Comparison of ENCODE assay signal across 8 cellular contexts in the genomic region with DNA sequence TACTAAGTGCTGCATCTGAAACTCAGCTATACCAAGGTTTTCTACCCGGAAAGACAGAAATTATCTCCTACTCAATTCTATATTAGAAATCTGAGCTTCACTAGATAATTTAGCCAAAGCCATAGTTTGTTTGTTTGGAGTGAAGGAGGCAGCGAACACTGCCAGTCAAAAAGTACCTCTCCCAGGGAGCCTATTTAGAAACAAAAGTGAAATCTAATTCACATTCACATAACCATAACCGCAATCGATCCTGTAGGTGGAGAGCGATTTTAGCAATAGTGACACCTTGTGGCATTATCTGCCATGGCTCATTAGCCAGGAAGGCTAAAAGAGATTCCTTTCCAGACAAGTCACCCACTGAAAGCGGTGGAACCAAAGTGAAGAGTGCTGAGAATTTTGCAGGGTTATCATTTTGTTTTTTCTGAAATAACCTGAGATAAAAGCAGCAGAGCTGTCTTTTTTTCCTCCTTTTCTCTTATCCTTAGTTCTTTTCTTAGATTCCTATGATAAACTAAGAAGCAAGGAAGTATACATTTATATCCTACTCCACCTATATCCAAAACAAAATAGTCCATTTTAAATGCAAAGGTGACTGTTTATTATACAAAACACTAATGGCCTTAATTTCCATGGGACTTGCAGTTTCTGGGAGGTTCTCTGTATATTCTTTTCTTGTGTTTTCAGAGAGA.
A peak's percentile ranks its signal among the peaks of the same experiment; 100 is the strongest.
DNase-seq lines count a peak whose midpoint lies in the region; ATAC-seq and TF ChIP-seq lines count a peak whose summit lies in the region.

No MANE protein-coding gene starts in this region.

- H3K27ac Mint-ChIP-seq in central memory CD8-positive, alpha-beta T cell (ENCODE audit: low read depth): no peak overlapping the region

- H3K27me3 Mint-ChIP-seq in central memory CD8-positive, alpha-beta T cell: peaks cover 50% of the 10 kb centered on the region

- H3K4me3 Mint-ChIP-seq in central memory CD8-positive, alpha-beta T cell: peak overlapping the region; percentile 67

- POLR2A ChIA-PET in AG04449 (lab: Yijun Ruan, JAX): interaction anchor here (0.6 to 1.6 kb wide), 2 partner anchors 46 to 82 kb away, joined by 3 to 4 read pairs; no protein-coding TSS in a partner anchor

- H3K4me3 ChIP-seq in AG04449 (ENCODE audit: low read depth, low read length): no peak overlapping the region; the same call in 1 of the 2 replicates

- ATAC-seq in GM18498 (IDR thresholded peaks at IDR 0.05; ENCODE audit: unreplicated experiment) (peak; percentile 98), HG02852 (IDR thresholded peaks at IDR 0.05; ENCODE audit: unreplicated experiment) (peak; percentile 96), left colon (peak; percentile 74)
- ATAC-seq in central memory CD8-positive, alpha-beta T cell (replicated peaks; ENCODE audit: extremely low read depth, poor library complexity, severe bottlenecking): peak; percentile 86

- H3K36me3 Mint-ChIP-seq in central memory CD8-positive, alpha-beta T cell (ENCODE audit: insufficient read depth): no peaks in the 10 kb centered on the region

- H3K9me3 Mint-ChIP-seq in central memory CD8-positive, alpha-beta T cell: no peaks in the 10 kb centered on the region

- peak; percentile 68 for TF ChIP-seq CTCF in AG04449 (IDR thresholded peaks at IDR 0.05; ENCODE audit: insufficient read depth, low read length, missing control alignments)

- H3K4me1 Mint-ChIP-seq in central memory CD8-positive, alpha-beta T cell: peaks cover 5% of the 10 kb centered on the region

- intact Hi-C loops in left colon (cut with DNase I, micrococcal nuclease): loop anchor here in 1 of 2 donors (5.0 kb wide), 1 partner anchor 186 kb away; no protein-coding TSS in a partner anchor

- CTCF ChIA-PET in AG04449 (lab: Yijun Ruan, JAX): interaction anchor here (0.7 to 12.1 kb wide), 39 partner anchors 8 to 372 kb away, joined by 3 to 141 read pairs (median 4); a partner anchor contains a TSS

- DNase-seq in AG04449 (ENCODE audit: low read depth, low spot score) (peak; percentile 23), NCI-H128 (lab: John Stamatoyannopoulos, UW; ENCODE audit: unreplicated experiment) (peak; percentile 36), SW 1271 (lab: John Stamatoyannopoulos, UW) (peak; percentile 8 to 62), left colon (peak in 1 of 2 donors; percentile 17)
- DNase-seq in central memory CD8-positive, alpha-beta T cell (ENCODE audit: low spot score in 2 of 2): peak in 1 of 2 donors; percentile 27
- peak; percentile 15 to 24 for DNase-seq in stimulated activated CD4-positive, alpha-beta T cell treated with anti-CD3 and anti-CD28 coated beads, Interleukin-4, amount 100 ng/mL, for 48 hours (ENCODE audit: low read depth in 2 of 2)
